17 cellular contexts compared by ENCODE assay signal in the genomic region with DNA sequence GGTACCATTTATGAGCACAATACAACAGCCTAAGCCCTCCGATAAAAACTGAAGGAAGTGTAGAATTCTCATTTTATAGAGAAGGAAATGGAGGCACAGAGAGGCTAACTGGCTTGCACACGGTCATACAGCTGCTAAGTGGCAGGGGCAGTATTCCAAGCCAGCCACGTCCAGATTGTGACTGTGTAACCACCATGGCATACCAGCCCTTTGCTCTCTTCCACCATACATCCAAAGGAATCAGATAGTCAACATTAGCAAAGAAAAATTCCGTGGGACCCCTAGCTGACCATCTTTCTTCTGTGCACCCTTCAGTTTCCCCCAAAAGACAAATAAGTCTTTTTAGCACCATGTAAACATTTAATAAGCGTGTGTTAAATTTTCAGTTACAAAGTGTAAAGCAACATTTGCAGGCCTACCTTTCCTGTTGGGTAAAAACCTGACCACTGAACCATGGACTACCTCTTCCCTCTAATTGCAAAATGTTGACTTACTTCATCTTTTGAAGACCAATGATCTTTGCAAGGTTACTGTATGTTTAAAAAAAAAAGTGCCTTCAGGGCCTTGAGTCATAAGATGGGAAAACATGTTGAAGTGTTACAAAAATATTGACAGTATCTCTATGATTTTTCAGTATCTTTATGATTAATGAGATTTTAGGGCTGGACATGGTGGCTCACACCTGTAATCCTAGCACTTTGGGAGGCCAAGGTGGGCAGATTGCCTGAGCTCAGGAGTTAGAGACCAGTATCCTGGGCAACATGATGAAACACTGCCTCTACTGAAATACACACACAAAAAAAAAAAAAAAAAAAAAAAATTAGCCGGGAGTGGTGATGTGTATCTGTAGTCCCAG. TPM values are rescaled to one million over a fixed set of nuclear protein-coding genes. Genes with fewer than 3 reads are reported as not detected.
DNase-seq lines count a peak whose midpoint lies in the region; FAIRE-seq and TF ChIP-seq lines count a peak whose summit lies in the region.
"Had no signal": no experiment of that assay in that cellular context is flagged by ENCODE, and none has a peak within 500 bp of the region (broad histone marks: within the 10 kb centered on the region; RNA-seq: fewer than 3 reads in every experiment).

No MANE protein-coding gene starts in this region.

- BruUV-seq in MCF 10A (replicated peaks; lab: Mats Ljungman, UMichigan): no TSS peak

- in situ Hi-C loops in GM13977 (cut with MboI; ENCODE audit: low pct_unique_long_range_greater_than_20kb, low sequenced_read_pairs, unreplicated experiment): no loop called here

- TF ChIP-seq CTCF in MCF 10A (IDR thresholded peaks at IDR 0.05; ENCODE audit: unreplicated experiment) (no peak), breast epithelium (IDR thresholded peaks at IDR 0.05) (no peak), bronchial epithelial cell (IDR thresholded peaks at IDR 0.05; ENCODE audit: insufficient read depth, low read length, severe bottlenecking) (no peak), GM13977 (IDR thresholded peaks at IDR 0.05; ENCODE audit: extremely low read depth, insufficient read depth, missing control alignments) (no peak)

- TF ChIP-seq POLR2A in breast epithelium (IDR thresholded peaks at IDR 0.05): no peak

- DNase-seq in MCF 10A (ENCODE audit: unreplicated experiment) (peak; percentile 71), breast epithelium (ENCODE audit: low spot score in 2 of 2) (no peak), NCI-H226 (peak; percentile 22), bronchial epithelial cell (ENCODE audit: low read depth) (peak; percentile 79), GM19238 (ENCODE audit: insufficient read length, low spot score) (no peak), mucosa of gallbladder (ENCODE audit: low spot score) (no peak), GM13977 (ENCODE audit: low spot score) (no peak)
- no peak for DNase-seq in activated effector memory CD4-positive, alpha-beta T cell treated with Interleukin-2 at 50 U/mL for 16 hours
- DNase-seq: Caco-2; DMS79 treated with DMSO at 0.1 percent for 48 hours; NCI-H146; NCI-H2081 treated with DMSO at 0.1 percent for 48 hours; NK-92 treated with Interleukin-12 subunit alpha and Interleukin-12 subunit beta, amount 100 ng/mL, for 24 hours; Right ventricle myocardium superior had no signal

- H3K36me3 Mint-ChIP-seq in MCF 10A (ENCODE audit: insufficient read depth, unreplicated experiment): no peaks in the 10 kb centered on the region

- H3K27me3 Mint-ChIP-seq in MCF 10A (ENCODE audit: insufficient read depth, unreplicated experiment): no peaks in the 10 kb centered on the region

- CTCF ChIA-PET in MCF 10A (lab: Yijun Ruan, JAX): interaction anchor here (0.7 kb wide), 1 partner anchor 786 kb away, joined by 3 read pairs; no protein-coding TSS in a partner anchor

- H3K27ac Mint-ChIP-seq in MCF 10A (ENCODE audit: low read depth, unreplicated experiment): no peak overlapping the region

- no peak for FAIRE-seq in bronchial epithelial cell (lab: Jason Lieb, UNC)
- FAIRE-seq: A204.1, H54 had no signal

- intact Hi-C loops in MCF 10A (cut with micrococcal nuclease): no loop called here
- intact Hi-C loops in breast epithelium (cut with DNase I; ENCODE audit: low total_unique reads): no loop called here

- POLR2A ChIA-PET in MCF 10A (lab: Yijun Ruan, JAX): no interaction called here

- no peaks in the 10 kb centered on the region for H3K9me3 ChIP-seq in breast epithelium
- H3K9me3 ChIP-seq: Caco-2 had no signal

- H3K4me3 Mint-ChIP-seq in MCF 10A (ENCODE audit: unreplicated experiment): no peak overlapping the region

- H3K4me3 ChIP-seq in breast epithelium (no peak overlapping the region), bronchial epithelial cell (ENCODE audit: low read depth, low read length) (no peak overlapping the region)

- no peaks in the 10 kb centered on the region for H3K36me3 ChIP-seq in breast epithelium
- H3K36me3 ChIP-seq in bronchial epithelial cell (ENCODE audit: control insufficient read depth, insufficient read depth, low read length): no peaks in the 10 kb centered on the region

- no peaks in the 10 kb centered on the region for H3K9me3 Mint-ChIP-seq in MCF 10A (ENCODE audit: unreplicated experiment)

- H3K27me3 ChIP-seq in breast epithelium (no peaks in the 10 kb centered on the region), bronchial epithelial cell (ENCODE audit: control insufficient read depth, insufficient read depth, low read length) (no peaks in the 10 kb centered on the region)

- H3K27ac ChIP-seq in breast epithelium: no peak overlapping the region
- H3K27ac ChIP-seq: KMS-11 had no signal

- H3K4me1 ChIP-seq in breast epithelium: no peaks in the 10 kb centered on the region
- H3K4me1 ChIP-seq: Caco-2 had no signal

- peaks cover 8% of the 10 kb centered on the region for H3K4me1 Mint-ChIP-seq in MCF 10A (ENCODE audit: insufficient read depth, unreplicated experiment)

RNA-seq across cellular contexts. Expression of a gene that starts 24.3 kb away (rescaled TPM):
- 43.0 and 43.3 TPM in 2 replicates for total RNA-seq in MCF 10A (2022)
- total RNA-seq in breast epithelium: 10 to 100 TPM; 27.5 to 51.2 (median 27.9) TPM
- 20.3 and 27.9 TPM in 2 replicates for total RNA-seq in bronchial epithelial cell
- total RNA-seq in mucosa of gallbladder: 97.1 TPM

Comparison
In these comparisons a context has a peak if more than half of its experiments do, and no peak if none do; other contexts are left out.
1. DNase-seq: peak in MCF 10A (single experiment), NCI-H226 (single experiment) and bronchial epithelial cell (single experiment); none in breast epithelium (0 of 2), GM19238 (single experiment), mucosa of gallbladder (single experiment), activated effector memory CD4-positive, alpha-beta T cell treated with Interleukin-2 at 50 U/mL for 16 hours (single experiment) and GM13977 (single experiment).